Comparison of ENCODE assay signal across 10 cellular contexts in the genomic region with DNA sequence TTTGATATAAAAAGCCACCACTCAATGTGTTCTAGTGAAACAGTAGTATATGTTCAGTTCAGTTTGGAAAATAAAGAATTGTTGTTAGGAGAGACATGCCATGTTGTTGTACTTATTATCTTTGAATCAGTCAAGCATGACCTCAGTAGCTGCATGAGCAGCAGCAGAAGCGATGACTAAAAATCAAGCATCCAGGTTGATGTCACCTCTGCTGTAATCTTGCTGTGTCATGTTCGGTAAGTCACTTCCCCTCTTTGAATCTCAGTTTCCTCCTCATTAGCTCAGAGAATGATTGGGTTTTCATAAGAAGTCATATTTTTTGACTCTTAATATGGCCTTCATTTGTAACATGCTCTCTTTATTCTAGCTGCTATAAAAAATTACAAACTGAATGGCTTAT.
DNase-seq lines count a peak whose midpoint lies in the region; ATAC-seq and TF ChIP-seq lines count a peak whose summit lies in the region.
"Had no signal": no experiment of that assay in that cellular context is flagged by ENCODE, and none has a peak within 500 bp of the region (broad histone marks: within the 10 kb centered on the region; RNA-seq: fewer than 3 reads in every experiment).

No MANE protein-coding gene starts in this region.

- POLR2A ChIA-PET in HCT116 (lab: Charles Lee) = no interaction called here

- CTCF ChIA-PET in HCT116 (lab: Charles Lee) = no interaction called here

- ATAC-seq in GM18858 (IDR thresholded peaks at IDR 0.05; ENCODE audit: unreplicated experiment) (peak; percentile 76), HCT116 (no peak)
- ATAC-seq: heart left ventricle had no signal

- DNase-seq in HCT116 (ENCODE audit: low read depth, low spot score) (peak; percentile 37), RKO (ENCODE audit: low spot score) (peak; percentile 88), lung microvascular endothelial cell (ENCODE audit: low read depth in 2 of 2) (peak; percentile 61 to 95), foreskin melanocyte (no peak), MG63 (no peak), DMS114 treated with DMSO at 0.1 percent for 48 hours (lab: John Stamatoyannopoulos, UW; ENCODE audit: unreplicated experiment) (no peak)
- DNase-seq: heart left ventricle, NCI-H1436 treated with DMSO at 0.1 percent for 48 hours had no signal

- H3K27me3 ChIP-seq in HCT116 (ENCODE audit: insufficient read depth, low read length) = no peaks in the 10 kb centered on the region
- no peaks in the 10 kb centered on the region; the same call in 1 of the 2 replicates for H3K27me3 ChIP-seq in MG63
- H3K27me3 ChIP-seq: heart left ventricle, neutrophil had no signal

- 0 out of 2 replicates have a peak, but pooled peaks have one; percentile 6 for TF ChIP-seq RAD21 in HCT116 (IDR thresholded peaks at IDR 0.05; ENCODE audit: low read depth)

- H3K4me2 ChIP-seq in HCT116 (ENCODE audit: low read length) = peak overlapping the region; percentile 40

- H4K20me1 ChIP-seq in HCT116 (ENCODE audit: insufficient read depth) = no peaks in the 10 kb centered on the region

- no peaks in the 10 kb centered on the region for H3K9me2 ChIP-seq in HCT116 (ENCODE audit: insufficient read depth)

- H3K9me3 ChIP-seq in HCT116 (ENCODE audit: control insufficient read depth in 1 of 2, insufficient read depth in 1 of 2, low read depth in 1 of 2, low read length in 2 of 2) = no peaks in the 10 kb centered on the region
- no peaks in the 10 kb centered on the region for H3K9me3 ChIP-seq in MG63
- H3K9me3 ChIP-seq: neutrophil had no signal

- intact Hi-C loops in HCT116 (cut with micrococcal nuclease) = no loop called here

- BruUV-seq in HCT116 (replicated peaks; lab: Mats Ljungman, UMichigan) = no TSS peak

- H3K27ac ChIP-seq in HCT116 (ENCODE audit: low read depth, low read length) = no peak overlapping the region
- H3K27ac ChIP-seq: heart left ventricle, neutrophil had no signal

- H3K4me3 ChIP-seq in HCT116 (replicated peaks in 1 of 2; ENCODE audit: low read depth in 1 of 2, low read length in 2 of 2) (no peak overlapping the region), MG63 (no peak overlapping the region)
- H3K4me3 ChIP-seq: heart left ventricle had no signal

- H3K36me3 ChIP-seq in HCT116 (ENCODE audit: control insufficient read depth in 1 of 2, insufficient read depth in 2 of 2, low read length in 2 of 2) = no peaks in the 10 kb centered on the region
- no peaks in the 10 kb centered on the region for H3K36me3 ChIP-seq in MG63
- H3K36me3 ChIP-seq: heart left ventricle, neutrophil had no signal

- H3K9ac ChIP-seq in HCT116 (ENCODE audit: low read length) = no peak overlapping the region

- TF ChIP-seq CTCF in HCT116 (IDR thresholded peaks at IDR 0.05 in 2 of 3, conservative IDR thresholded peaks at IDR 0.05 in 1 of 3; ENCODE audit: borderline replicate concordance in 1 of 3, insufficient read depth in 1 of 3, low read depth in 2 of 3, low read length in 2 of 3) = no peak

- TF ChIP-seq POLR2A in HCT116 (IDR thresholded peaks at IDR 0.05; ENCODE audit: borderline replicate concordance, extremely low read depth, insufficient read depth, insufficient read length) = no peak

- no peaks in the 10 kb centered on the region for H3K79me2 ChIP-seq in HCT116 (ENCODE audit: insufficient read depth, low read length)

- peaks cover 0 to 11% of the 10 kb centered on the region in 2 experiments; a peak in 2 of 4 replicates for H3K4me1 ChIP-seq in HCT116 (ENCODE audit: control insufficient read depth in 1 of 2, insufficient read depth in 2 of 2, low read length in 2 of 2)
- H3K4me1 ChIP-seq: heart left ventricle had no signal

- peak overlapping the region; percentile 86 for H2AFZ ChIP-seq in HCT116 (ENCODE audit: low read depth, low read length, poor library complexity, severe bottlenecking)

- RAD21 ChIA-PET in HCT116 (lab: Charles Lee; ENCODE audit: low non-redundant PET in 1 of 2, low total read pairs in 2 of 2, uncharacterized antibody in 2 of 2, unreplicated experiment in 2 of 2) = no interaction called here

TF ChIP-seq in HCT116, 20 proteins besides CTCF, POLR2A, EP300 and RAD21:
- TF ChIP-seq, protein P1, sequence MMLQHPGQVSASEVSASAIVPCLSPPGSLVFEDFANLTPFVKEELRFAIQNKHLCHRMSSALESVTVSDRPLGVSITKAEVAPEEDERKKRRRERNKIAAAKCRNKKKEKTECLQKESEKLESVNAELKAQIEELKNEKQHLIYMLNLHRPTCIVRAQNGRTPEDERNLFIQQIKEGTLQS (IDR thresholded peaks at IDR 0.05) = peak; percentile 40; the same call in 1 of the 2 replicates
- TF ChIP-seq ELF1 (IDR thresholded peaks at IDR 0.05; ENCODE audit: borderline replicate concordance, low read depth) = no peak
- no peak for TF ChIP-seq EZH2 (IDR thresholded peaks at IDR 0.05)
- TF ChIP-seq POLR2AphosphoS5 (IDR thresholded peaks at IDR 0.05; ENCODE audit: low read depth, low read length) = no peak
- TF ChIP-seq SRF (IDR thresholded peaks at IDR 0.05; ENCODE audit: low read depth) = no peak
- TF ChIP-seq, protein P2, sequence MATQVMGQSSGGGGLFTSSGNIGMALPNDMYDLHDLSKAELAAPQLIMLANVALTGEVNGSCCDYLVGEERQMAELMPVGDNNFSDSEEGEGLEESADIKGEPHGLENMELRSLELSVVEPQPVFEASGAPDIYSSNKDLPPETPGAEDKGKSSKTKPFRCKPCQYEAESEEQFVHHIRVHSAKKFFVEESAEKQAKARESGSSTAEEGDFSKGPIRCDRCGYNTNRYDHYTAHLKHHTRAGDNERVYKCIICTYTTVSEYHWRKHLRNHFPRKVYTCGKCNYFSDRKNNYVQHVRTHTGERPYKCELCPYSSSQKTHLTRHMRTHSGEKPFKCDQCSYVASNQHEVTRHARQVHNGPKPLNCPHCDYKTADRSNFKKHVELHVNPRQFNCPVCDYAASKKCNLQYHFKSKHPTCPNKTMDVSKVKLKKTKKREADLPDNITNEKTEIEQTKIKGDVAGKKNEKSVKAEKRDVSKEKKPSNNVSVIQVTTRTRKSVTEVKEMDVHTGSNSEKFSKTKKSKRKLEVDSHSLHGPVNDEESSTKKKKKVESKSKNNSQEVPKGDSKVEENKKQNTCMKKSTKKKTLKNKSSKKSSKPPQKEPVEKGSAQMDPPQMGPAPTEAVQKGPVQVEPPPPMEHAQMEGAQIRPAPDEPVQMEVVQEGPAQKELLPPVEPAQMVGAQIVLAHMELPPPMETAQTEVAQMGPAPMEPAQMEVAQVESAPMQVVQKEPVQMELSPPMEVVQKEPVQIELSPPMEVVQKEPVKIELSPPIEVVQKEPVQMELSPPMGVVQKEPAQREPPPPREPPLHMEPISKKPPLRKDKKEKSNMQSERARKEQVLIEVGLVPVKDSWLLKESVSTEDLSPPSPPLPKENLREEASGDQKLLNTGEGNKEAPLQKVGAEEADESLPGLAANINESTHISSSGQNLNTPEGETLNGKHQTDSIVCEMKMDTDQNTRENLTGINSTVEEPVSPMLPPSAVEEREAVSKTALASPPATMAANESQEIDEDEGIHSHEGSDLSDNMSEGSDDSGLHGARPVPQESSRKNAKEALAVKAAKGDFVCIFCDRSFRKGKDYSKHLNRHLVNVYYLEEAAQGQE (IDR thresholded peaks at IDR 0.05; ENCODE audit: low read depth) = no peak
- 0 out of 2 replicates have a peak, but pooled peaks have one; percentile 39 for TF ChIP-seq CBX3 (IDR thresholded peaks at IDR 0.05; ENCODE audit: low read depth)
- no peak for TF ChIP-seq EGR1 (IDR thresholded peaks at IDR 0.05; ENCODE audit: low read depth)
- peak; percentile 31; the same call in 1 of the 2 replicates for TF ChIP-seq SP1 (IDR thresholded peaks at IDR 0.05; ENCODE audit: low read depth)

Comparison
In these comparisons a context has a peak if more than half of its experiments do, and no peak if none do; other contexts are left out.
1. DNase-seq: peak in HCT116 (single experiment), RKO (single experiment) and lung microvascular endothelial cell (2 of 2); none in foreskin melanocyte (single experiment), MG63 (single experiment) and DMS114 treated with DMSO at 0.1 percent for 48 hours (single experiment).